1 cellular context compared by ENCODE assay signal in genomic region chr19:1249298-1249989, GRCh38.
A peak's percentile ranks its signal among the peaks of the same experiment; 100 is the strongest.
TF ChIP-seq lines count a peak whose summit lies in the region.

No MANE protein-coding gene starts in this region.

TF ChIP-seq in HepG2, 621 proteins besides CTCF, POLR2A, EP300 and RAD21 (continued from another document and continues in another):
- TF ChIP-seq ZNF281 (CRISPR knock-in tag; IDR thresholded peaks at IDR 0.05; ENCODE audit: borderline replicate concordance) (peak; percentile 23; the same call in 1 of the 2 replicates), ZNF264 (CRISPR knock-in tag; IDR thresholded peaks at IDR 0.05) (no peak), GABPA (IDR thresholded peaks at IDR 0.05; ENCODE audit: low read depth, low read length) (no peak), GABPA (CRISPR knock-in tag; IDR thresholded peaks at IDR 0.05; ENCODE audit: low read depth) (peak; percentile 71), DDIT3 (CRISPR knock-in tag; IDR thresholded peaks at IDR 0.05) (no peak), THRA (CRISPR knock-in tag; IDR thresholded peaks at IDR 0.05; ENCODE audit: borderline replicate concordance) (0 out of 2 replicates have a peak, but pooled peaks have one; percentile 33), ZNF556 (CRISPR knock-in tag; IDR thresholded peaks at IDR 0.05; ENCODE audit: borderline replicate concordance) (0 out of 2 replicates have a peak, but pooled peaks have one; percentile 16), ZNF496 (CRISPR knock-in tag; IDR thresholded peaks at IDR 0.05; ENCODE audit: insufficient replicate concordance) (no peak), CCDC6 (CRISPR knock-in tag; IDR thresholded peaks at IDR 0.05) (peak; percentile 75), TBX2 (CRISPR knock-in tag; IDR thresholded peaks at IDR 0.05; ENCODE audit: borderline replicate concordance) (peak; percentile 56; the same call in 1 of the 2 replicates), GABPB1 (CRISPR knock-in tag; IDR thresholded peaks at IDR 0.05) (peak; percentile 89), ZGPAT (CRISPR knock-in tag; IDR thresholded peaks at IDR 0.05) (peak; percentile 50; the same call in 1 of the 2 replicates), ZNF3 (CRISPR knock-in tag; IDR thresholded peaks at IDR 0.05) (no peak), HNF4G (IDR thresholded peaks at IDR 0.05; ENCODE audit: borderline replicate concordance, low read depth, low read length) (peak; percentile 33; the same call in 1 of the 2 replicates), HNF4G (CRISPR knock-in tag; IDR thresholded peaks at IDR 0.05; ENCODE audit: borderline replicate concordance, low read depth) (no peak), ATF3 (CRISPR knock-in tag; IDR thresholded peaks at IDR 0.05) (peak; percentile 24; the same call in 1 of the 2 replicates), CBFB (CRISPR knock-in tag; IDR thresholded peaks at IDR 0.05) (peak; percentile 64; the same call in 1 of the 2 replicates), ELF4 (CRISPR knock-in tag; IDR thresholded peaks at IDR 0.05; ENCODE audit: borderline replicate concordance) (no peak), HDAC6 (IDR thresholded peaks at IDR 0.05; ENCODE audit: low read depth, low read length) (no peak), ZBTB7B (CRISPR knock-in tag; IDR thresholded peaks at IDR 0.05) (peak; percentile 45), PAX8 (CRISPR knock-in tag; IDR thresholded peaks at IDR 0.05; ENCODE audit: borderline replicate concordance) (0 out of 2 replicates have a peak, but pooled peaks have one; percentile 20), KLF12 (CRISPR knock-in tag; IDR thresholded peaks at IDR 0.05; ENCODE audit: borderline replicate concordance) (peak; percentile 82; the same call in 1 of the 2 replicates), ZNF331 (CRISPR knock-in tag; IDR thresholded peaks at IDR 0.05) (0 out of 2 replicates have a peak, but pooled peaks have one; percentile 38), ZNF703 (CRISPR knock-in tag; IDR thresholded peaks at IDR 0.05; ENCODE audit: borderline replicate concordance) (peak; percentile 32; the same call in 1 of the 2 replicates), NFYC (CRISPR knock-in tag; IDR thresholded peaks at IDR 0.05) (peak; percentile 31; the same call in 1 of the 2 replicates), ARID2 (CRISPR knock-in tag; IDR thresholded peaks at IDR 0.05; ENCODE audit: borderline replicate concordance) (no peak)
- TF ChIP-seq, protein P1, sequence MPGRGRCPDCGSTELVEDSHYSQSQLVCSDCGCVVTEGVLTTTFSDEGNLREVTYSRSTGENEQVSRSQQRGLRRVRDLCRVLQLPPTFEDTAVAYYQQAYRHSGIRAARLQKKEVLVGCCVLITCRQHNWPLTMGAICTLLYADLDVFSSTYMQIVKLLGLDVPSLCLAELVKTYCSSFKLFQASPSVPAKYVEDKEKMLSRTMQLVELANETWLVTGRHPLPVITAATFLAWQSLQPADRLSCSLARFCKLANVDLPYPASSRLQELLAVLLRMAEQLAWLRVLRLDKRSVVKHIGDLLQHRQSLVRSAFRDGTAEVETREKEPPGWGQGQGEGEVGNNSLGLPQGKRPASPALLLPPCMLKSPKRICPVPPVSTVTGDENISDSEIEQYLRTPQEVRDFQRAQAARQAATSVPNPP (CRISPR knock-in tag; IDR thresholded peaks at IDR 0.05) = peak; percentile 76
- TF ChIP-seq, protein P2, sequence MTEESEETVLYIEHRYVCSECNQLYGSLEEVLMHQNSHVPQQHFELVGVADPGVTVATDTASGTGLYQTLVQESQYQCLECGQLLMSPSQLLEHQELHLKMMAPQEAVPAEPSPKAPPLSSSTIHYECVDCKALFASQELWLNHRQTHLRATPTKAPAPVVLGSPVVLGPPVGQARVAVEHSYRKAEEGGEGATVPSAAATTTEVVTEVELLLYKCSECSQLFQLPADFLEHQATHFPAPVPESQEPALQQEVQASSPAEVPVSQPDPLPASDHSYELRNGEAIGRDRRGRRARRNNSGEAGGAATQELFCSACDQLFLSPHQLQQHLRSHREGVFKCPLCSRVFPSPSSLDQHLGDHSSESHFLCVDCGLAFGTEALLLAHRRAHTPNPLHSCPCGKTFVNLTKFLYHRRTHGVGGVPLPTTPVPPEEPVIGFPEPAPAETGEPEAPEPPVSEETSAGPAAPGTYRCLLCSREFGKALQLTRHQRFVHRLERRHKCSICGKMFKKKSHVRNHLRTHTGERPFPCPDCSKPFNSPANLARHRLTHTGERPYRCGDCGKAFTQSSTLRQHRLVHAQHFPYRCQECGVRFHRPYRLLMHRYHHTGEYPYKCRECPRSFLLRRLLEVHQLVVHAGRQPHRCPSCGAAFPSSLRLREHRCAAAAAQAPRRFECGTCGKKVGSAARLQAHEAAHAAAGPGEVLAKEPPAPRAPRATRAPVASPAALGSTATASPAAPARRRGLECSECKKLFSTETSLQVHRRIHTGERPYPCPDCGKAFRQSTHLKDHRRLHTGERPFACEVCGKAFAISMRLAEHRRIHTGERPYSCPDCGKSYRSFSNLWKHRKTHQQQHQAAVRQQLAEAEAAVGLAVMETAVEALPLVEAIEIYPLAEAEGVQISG (CRISPR knock-in tag; IDR thresholded peaks at IDR 0.05) = peak; percentile 20; the same call in 1 of the 2 replicates
- TF ChIP-seq, protein P3, sequence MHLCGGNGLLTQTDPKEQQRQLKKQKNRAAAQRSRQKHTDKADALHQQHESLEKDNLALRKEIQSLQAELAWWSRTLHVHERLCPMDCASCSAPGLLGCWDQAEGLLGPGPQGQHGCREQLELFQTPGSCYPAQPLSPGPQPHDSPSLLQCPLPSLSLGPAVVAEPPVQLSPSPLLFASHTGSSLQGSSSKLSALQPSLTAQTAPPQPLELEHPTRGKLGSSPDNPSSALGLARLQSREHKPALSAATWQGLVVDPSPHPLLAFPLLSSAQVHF (CRISPR knock-in tag; IDR thresholded peaks at IDR 0.05) = 0 out of 2 replicates have a peak, but pooled peaks have one; percentile 48
- TF ChIP-seq, protein P4, sequence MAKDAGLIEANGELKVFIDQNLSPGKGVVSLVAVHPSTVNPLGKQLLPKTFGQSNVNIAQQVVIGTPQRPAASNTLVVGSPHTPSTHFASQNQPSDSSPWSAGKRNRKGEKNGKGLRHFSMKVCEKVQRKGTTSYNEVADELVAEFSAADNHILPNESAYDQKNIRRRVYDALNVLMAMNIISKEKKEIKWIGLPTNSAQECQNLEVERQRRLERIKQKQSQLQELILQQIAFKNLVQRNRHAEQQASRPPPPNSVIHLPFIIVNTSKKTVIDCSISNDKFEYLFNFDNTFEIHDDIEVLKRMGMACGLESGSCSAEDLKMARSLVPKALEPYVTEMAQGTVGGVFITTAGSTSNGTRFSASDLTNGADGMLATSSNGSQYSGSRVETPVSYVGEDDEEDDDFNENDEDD (CRISPR knock-in tag; IDR thresholded peaks at IDR 0.05; ENCODE audit: borderline replicate concordance) = peak; percentile 79; the same call in 1 of the 2 replicates
- TF ChIP-seq, protein P5, sequence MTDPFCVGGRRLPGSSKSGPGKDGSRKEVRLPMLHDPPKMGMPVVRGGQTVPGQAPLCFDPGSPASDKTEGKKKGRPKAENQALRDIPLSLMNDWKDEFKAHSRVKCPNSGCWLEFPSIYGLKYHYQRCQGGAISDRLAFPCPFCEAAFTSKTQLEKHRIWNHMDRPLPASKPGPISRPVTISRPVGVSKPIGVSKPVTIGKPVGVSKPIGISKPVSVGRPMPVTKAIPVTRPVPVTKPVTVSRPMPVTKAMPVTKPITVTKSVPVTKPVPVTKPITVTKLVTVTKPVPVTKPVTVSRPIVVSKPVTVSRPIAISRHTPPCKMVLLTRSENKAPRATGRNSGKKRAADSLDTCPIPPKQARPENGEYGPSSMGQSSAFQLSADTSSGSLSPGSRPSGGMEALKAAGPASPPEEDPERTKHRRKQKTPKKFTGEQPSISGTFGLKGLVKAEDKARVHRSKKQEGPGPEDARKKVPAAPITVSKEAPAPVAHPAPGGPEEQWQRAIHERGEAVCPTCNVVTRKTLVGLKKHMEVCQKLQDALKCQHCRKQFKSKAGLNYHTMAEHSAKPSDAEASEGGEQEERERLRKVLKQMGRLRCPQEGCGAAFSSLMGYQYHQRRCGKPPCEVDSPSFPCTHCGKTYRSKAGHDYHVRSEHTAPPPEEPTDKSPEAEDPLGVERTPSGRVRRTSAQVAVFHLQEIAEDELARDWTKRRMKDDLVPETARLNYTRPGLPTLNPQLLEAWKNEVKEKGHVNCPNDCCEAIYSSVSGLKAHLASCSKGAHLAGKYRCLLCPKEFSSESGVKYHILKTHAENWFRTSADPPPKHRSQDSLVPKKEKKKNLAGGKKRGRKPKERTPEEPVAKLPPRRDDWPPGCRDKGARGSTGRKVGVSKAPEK (CRISPR knock-in tag; IDR thresholded peaks at IDR 0.05; ENCODE audit: borderline replicate concordance) = no peak
- TF ChIP-seq, protein P6, sequence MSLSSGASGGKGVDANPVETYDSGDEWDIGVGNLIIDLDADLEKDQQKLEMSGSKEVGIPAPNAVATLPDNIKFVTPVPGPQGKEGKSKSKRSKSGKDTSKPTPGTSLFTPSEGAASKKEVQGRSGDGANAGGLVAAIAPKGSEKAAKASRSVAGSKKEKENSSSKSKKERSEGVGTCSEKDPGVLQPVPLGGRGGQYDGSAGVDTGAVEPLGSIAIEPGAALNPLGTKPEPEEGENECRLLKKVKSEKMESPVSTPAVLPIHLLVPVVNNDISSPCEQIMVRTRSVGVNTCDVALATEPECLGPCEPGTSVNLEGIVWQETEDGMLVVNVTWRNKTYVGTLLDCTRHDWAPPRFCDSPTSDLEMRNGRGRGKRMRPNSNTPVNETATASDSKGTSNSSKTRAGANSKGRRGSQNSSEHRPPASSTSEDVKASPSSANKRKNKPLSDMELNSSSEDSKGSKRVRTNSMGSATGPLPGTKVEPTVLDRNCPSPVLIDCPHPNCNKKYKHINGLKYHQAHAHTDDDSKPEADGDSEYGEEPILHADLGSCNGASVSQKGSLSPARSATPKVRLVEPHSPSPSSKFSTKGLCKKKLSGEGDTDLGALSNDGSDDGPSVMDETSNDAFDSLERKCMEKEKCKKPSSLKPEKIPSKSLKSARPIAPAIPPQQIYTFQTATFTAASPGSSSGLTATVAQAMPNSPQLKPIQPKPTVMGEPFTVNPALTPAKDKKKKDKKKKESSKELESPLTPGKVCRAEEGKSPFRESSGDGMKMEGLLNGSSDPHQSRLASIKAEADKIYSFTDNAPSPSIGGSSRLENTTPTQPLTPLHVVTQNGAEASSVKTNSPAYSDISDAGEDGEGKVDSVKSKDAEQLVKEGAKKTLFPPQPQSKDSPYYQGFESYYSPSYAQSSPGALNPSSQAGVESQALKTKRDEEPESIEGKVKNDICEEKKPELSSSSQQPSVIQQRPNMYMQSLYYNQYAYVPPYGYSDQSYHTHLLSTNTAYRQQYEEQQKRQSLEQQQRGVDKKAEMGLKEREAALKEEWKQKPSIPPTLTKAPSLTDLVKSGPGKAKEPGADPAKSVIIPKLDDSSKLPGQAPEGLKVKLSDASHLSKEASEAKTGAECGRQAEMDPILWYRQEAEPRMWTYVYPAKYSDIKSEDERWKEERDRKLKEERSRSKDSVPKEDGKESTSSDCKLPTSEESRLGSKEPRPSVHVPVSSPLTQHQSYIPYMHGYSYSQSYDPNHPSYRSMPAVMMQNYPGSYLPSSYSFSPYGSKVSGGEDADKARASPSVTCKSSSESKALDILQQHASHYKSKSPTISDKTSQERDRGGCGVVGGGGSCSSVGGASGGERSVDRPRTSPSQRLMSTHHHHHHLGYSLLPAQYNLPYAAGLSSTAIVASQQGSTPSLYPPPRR (CRISPR knock-in tag; IDR thresholded peaks at IDR 0.05; ENCODE audit: borderline replicate concordance) = peak; percentile 18; the same call in 1 of the 2 replicates
- TF ChIP-seq, protein P7, sequence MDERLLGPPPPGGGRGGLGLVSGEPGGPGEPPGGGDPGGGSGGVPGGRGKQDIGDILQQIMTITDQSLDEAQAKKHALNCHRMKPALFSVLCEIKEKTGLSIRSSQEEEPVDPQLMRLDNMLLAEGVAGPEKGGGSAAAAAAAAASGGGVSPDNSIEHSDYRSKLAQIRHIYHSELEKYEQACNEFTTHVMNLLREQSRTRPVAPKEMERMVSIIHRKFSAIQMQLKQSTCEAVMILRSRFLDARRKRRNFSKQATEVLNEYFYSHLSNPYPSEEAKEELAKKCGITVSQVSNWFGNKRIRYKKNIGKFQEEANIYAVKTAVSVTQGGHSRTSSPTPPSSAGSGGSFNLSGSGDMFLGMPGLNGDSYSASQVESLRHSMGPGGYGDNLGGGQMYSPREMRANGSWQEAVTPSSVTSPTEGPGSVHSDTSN (CRISPR knock-in tag; IDR thresholded peaks at IDR 0.05) = no peak
